ENCODE assay signal across 24 cellular contexts in genomic region chr10:4984223-4984622, GRCh38. TPM values are rescaled to one million over a fixed set of nuclear protein-coding genes. Genes with fewer than 3 reads are reported as not detected.
"Had no signal": no experiment of that assay in that cellular context is flagged by ENCODE, and none has a peak within 500 bp of the region (broad histone marks: within the 10 kb centered on the region; RNA-seq: fewer than 3 reads in every experiment).

No MANE protein-coding gene starts in this region.

- DNase-seq: activated CD4-positive, alpha-beta T cell treated with anti-CD3 and anti-CD28 coated beads for 4 hours; activated CD4-positive, alpha-beta T cell treated with anti-CD3 and anti-CD28 coated beads, Interleukin-2, amount 50 U/mL, for 4 hours; activated naive CD4-positive, alpha-beta T cell treated with Interleukin-2 at 50 U/mL for 16 hours; activated T-cell treated with anti-CD3 and anti-CD28 coated beads for 4 hours; activated T-cell treated with anti-CD3 and anti-CD28 coated beads, Interleukin-2, amount 50 U/mL, for 72 hours; anterior cingulate cortex; cerebellar nuclear complex; cortex of kidney; effector memory CD8-positive, alpha-beta T cell; erythroblast; foreskin keratinocyte; heart right ventricle; left ventricle myocardium inferior; naive thymus-derived CD4-positive, alpha-beta T cell; nucleus accumbens; psoas muscle; stimulated activated CD4-positive, alpha-beta T cell treated with anti-CD3 and anti-CD28 coated beads, Interleukin-15, amount 100 ng/mL, for 24 hours; stimulated activated CD4-positive, alpha-beta T cell treated with anti-CD3 and anti-CD28 coated beads, Interleukin-2, amount 100 ng/mL, for 24 hours; stimulated activated naive CD4-positive, alpha-beta T cell treated with Interleukin-2 at 50 U/mL for 16 hours; upper lobe of right lung had no signal

- H3K36me3 Mint-ChIP-seq: activated naive CD8-positive, alpha-beta T cell had no signal

- H3K4me3 Mint-ChIP-seq: activated naive CD8-positive, alpha-beta T cell; activated T-cell treated with anti-CD3 and anti-CD28 coated beads, Interleukin-2, amount 50 U/mL, for 72 hours; effector memory CD8-positive, alpha-beta T cell; naive thymus-derived CD4-positive, alpha-beta T cell had no signal

- H3K9me3 Mint-ChIP-seq: activated T-cell treated with anti-CD3 and anti-CD28 coated beads, Interleukin-2, amount 50 U/mL, for 72 hours; effector memory CD8-positive, alpha-beta T cell; naive thymus-derived CD4-positive, alpha-beta T cell had no signal

- H3K27ac Mint-ChIP-seq: activated naive CD8-positive, alpha-beta T cell; activated T-cell treated with anti-CD3 and anti-CD28 coated beads, Interleukin-2, amount 50 U/mL, for 72 hours; effector memory CD8-positive, alpha-beta T cell; naive thymus-derived CD4-positive, alpha-beta T cell had no signal

- ATAC-seq: activated T-cell treated with anti-CD3 and anti-CD28 coated beads, Interleukin-2, amount 50 U/mL, for 72 hours; effector memory CD8-positive, alpha-beta T cell; foreskin keratinocyte had no signal

- H3K4me3 ChIP-seq: cardiac muscle cell, heart right ventricle, left ventricle myocardium inferior, psoas muscle, smooth muscle cell, upper lobe of right lung had no signal

RNA-seq across cellular contexts. Expression of gene AKR1C2, which starts 19.4 kb away (rescaled TPM):
- total RNA-seq: T-helper 1 cell treated with Interleukin-12 subunit alpha and Interleukin-12 subunit beta and Interleukin-4 antibody, amounts not matched to agents 30 ng/mL and 1 ng/mL, for 36 hours had no signal
